In the genomic region with DNA sequence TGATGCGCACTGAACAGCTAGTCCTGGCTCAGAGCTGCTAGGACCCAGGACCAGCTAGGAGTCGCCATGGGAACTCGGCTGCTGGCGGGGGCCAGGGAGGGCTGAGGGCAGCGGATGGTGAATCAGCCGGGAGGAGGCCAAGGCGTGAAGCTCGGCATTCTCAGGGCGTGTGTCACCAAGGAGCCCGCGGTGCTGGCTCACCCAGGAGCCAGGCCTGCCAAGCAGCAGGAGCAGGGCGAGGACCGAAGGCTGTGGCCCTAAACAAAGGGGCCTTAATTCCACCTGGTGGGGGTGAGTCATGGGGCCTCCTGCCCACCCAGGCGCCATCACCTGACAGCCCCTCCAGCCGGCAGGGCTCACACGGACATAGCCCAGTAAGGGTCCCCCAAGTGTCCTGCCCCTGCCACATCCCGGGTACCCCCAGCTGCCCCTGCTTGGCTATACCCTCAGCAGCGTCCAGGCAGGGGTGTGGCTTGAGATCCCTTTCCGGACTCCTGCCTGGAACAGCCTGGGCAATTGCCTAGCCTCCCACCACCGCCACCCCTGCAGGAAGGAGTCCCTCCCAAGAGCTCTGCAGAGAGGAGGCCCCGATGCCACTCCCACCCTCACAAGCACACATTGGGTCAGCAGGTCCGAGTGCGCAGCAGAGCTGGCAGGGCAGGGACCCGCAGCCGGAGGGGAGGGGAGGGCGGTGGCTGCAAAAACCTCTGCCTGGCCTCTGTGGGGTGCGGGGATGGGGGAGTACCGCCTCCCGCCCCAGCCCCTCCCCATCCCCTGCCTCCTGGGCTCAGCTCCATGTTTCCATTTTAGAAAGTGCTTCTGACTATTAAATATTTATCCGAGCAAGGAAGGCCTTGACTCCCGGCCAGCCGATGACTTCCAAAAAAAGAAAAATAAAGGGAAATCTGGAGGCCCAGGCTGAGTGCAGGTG, we compare ENCODE assay signal across 1 cellular context.
TF ChIP-seq lines count a peak whose summit lies in the region.

No MANE protein-coding gene starts in this region.

TF ChIP-seq in endothelial cell of umbilical vein, 7 proteins besides CTCF, POLR2A, EP300 and RAD21:
- TF ChIP-seq FOS (IDR thresholded peaks at IDR 0.05; ENCODE audit: borderline replicate concordance, insufficient read depth, low read length) = peak; percentile 99
- peak; percentile 86 for TF ChIP-seq POLR2AphosphoS5 (IDR thresholded peaks at IDR 0.05; ENCODE audit: insufficient read depth, low read depth, low read length)
- TF ChIP-seq MYC (IDR thresholded peaks at IDR 0.05; ENCODE audit: low read depth, low read length) = no peak
- TF ChIP-seq, protein P1, sequence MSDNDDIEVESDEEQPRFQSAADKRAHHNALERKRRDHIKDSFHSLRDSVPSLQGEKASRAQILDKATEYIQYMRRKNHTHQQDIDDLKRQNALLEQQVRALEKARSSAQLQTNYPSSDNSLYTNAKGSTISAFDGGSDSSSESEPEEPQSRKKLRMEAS (IDR thresholded peaks at IDR 0.05; ENCODE audit: insufficient read depth, insufficient read length) = peak; percentile 4
- no peak for TF ChIP-seq GATA2 (IDR thresholded peaks at IDR 0.05; ENCODE audit: insufficient read depth, insufficient read length, low read depth, low read length)
- no peak for TF ChIP-seq EZH2 (IDR thresholded peaks at IDR 0.05; ENCODE audit: borderline replicate concordance, low read depth, low read length, severe bottlenecking)
- TF ChIP-seq JUN (IDR thresholded peaks at IDR 0.05; ENCODE audit: borderline replicate concordance, insufficient read depth, insufficient read length, low read depth) = peak; percentile 86
